Comparison of ENCODE assay signal across 1 cellular context in genomic region chr12:66129934-66130266, GRCh38.
TF ChIP-seq lines count a peak whose summit lies in the region.

No MANE protein-coding gene starts in this region.

TF ChIP-seq in HEK293T, 16 proteins besides CTCF, POLR2A, EP300 and RAD21 (continued from another document):
- TF ChIP-seq NFRKB (IDR thresholded peaks at IDR 0.05) (no peak), L3MBTL2 (conservative IDR thresholded peaks at IDR 0.05) (no peak), FOXA1 (IDR thresholded peaks at IDR 0.05) (no peak), ELF4 (IDR thresholded peaks at IDR 0.05) (no peak)
- TF ChIP-seq, protein P1, sequence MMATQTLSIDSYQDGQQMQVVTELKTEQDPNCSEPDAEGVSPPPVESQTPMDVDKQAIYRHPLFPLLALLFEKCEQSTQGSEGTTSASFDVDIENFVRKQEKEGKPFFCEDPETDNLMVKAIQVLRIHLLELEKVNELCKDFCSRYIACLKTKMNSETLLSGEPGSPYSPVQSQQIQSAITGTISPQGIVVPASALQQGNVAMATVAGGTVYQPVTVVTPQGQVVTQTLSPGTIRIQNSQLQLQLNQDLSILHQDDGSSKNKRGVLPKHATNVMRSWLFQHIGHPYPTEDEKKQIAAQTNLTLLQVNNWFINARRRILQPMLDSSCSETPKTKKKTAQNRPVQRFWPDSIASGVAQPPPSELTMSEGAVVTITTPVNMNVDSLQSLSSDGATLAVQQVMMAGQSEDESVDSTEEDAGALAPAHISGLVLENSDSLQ (IDR thresholded peaks at IDR 0.05) = no peak
